19 cellular contexts compared by ENCODE assay signal in genomic region chr6:18024876-18025275, GRCh38. TPM values are rescaled to one million over a fixed set of nuclear protein-coding genes. Genes with fewer than 3 reads are reported as not detected.
DNase-seq lines count a peak whose midpoint lies in the region; ATAC-seq, FAIRE-seq and TF ChIP-seq lines count a peak whose summit lies in the region.
"Had no signal": no experiment of that assay in that cellular context is flagged by ENCODE, and none has a peak within 500 bp of the region (broad histone marks: within the 10 kb centered on the region; RNA-seq: fewer than 3 reads in every experiment).

No MANE protein-coding gene starts in this region.

- no peak for DNase-seq in GM23338 (ENCODE audit: low spot score)
- DNase-seq in H1 (ENCODE audit: low read depth in 1 of 2, low spot score in 2 of 2), result no peak
- DNase-seq in neuronal stem cell (ENCODE audit: low spot score), result no peak
- DNase-seq in GM13976 (ENCODE audit: low spot score), result no peak
- DNase-seq in activated CD4-positive, alpha-beta memory T cell treated with anti-CD3 and anti-CD28 coated beads for 36 hours, result no peak
- DNase-seq in A673 (ENCODE audit: low spot score), result no peak
- DNase-seq in suprapubic skin (ENCODE audit: low spot score in 2 of 2), result no peak
- DNase-seq: 8988T; BE2C; C1 segment of cervical spinal cord; CD4-positive, CD25-positive, alpha-beta regulatory T cell; CD8-positive, alpha-beta memory T cell; COR-L47; DMS 273 treated with DMSO at 0.1 percent for 48 hours; DMS53; DND-41; HCEC 1CT; KBM-7 had no signal

- TF ChIP-seq EP300 in H1 (IDR thresholded peaks at IDR 0.05; ENCODE audit: borderline replicate concordance in 1 of 2, low read depth in 2 of 2, low read length in 2 of 2) (no peak), suprapubic skin (IDR thresholded peaks at IDR 0.05) (no peak)

- H3K18ac ChIP-seq in H1 (ENCODE audit: extremely low read depth, low read length), result no peak overlapping the region
- no peak overlapping the region for H3K18ac ChIP-seq in neuronal stem cell (ENCODE audit: low read length)

- H2AK5ac ChIP-seq in H1 (ENCODE audit: low read depth, low read length) (no peak overlapping the region; the same call in 1 of the 2 replicates), neuronal stem cell (ENCODE audit: low read depth, low read length) (peak overlapping the region; percentile 59)

- no peak for FAIRE-seq in H1 (lab: Jason Lieb, UNC)
- FAIRE-seq: GM12892 had no signal

- H3K23ac ChIP-seq in H1 (ENCODE audit: insufficient read length) (no peak overlapping the region), neuronal stem cell (ENCODE audit: low read depth, low read length, poor library complexity) (no peak overlapping the region)

- TF ChIP-seq RAD21 in H1 (IDR thresholded peaks at IDR 0.05 in 1 of 2, conservative IDR thresholded peaks at IDR 0.05 in 1 of 2; ENCODE audit: low read depth in 2 of 2, low read length in 2 of 2), result no peak

- TF ChIP-seq CTCF in GM23338 (conservative IDR thresholded peaks at IDR 0.05; ENCODE audit: low read depth in 2 of 2), result no peak
- no peak for TF ChIP-seq CTCF in H1 (IDR thresholded peaks at IDR 0.05; ENCODE audit: control extremely low read depth in 1 of 3, insufficient read depth in 1 of 3, low read depth in 1 of 3, low read length in 3 of 3)
- TF ChIP-seq CTCF in GM13976 (IDR thresholded peaks at IDR 0.05; ENCODE audit: borderline replicate concordance, control extremely low read depth, extremely low read depth, insufficient read depth, missing control alignments), result no peak
- no peak for TF ChIP-seq CTCF in A673 (conservative IDR thresholded peaks at IDR 0.05; ENCODE audit: low read depth, low read length)
- TF ChIP-seq CTCF in suprapubic skin (IDR thresholded peaks at IDR 0.05), result no peak

- CTCF ChIA-PET in H1 (lab: Charles Lee; ENCODE audit: partially characterized antibody) (interaction anchor here (1.0 kb wide), 1 partner anchor 24 kb away, joined by 3 read pairs; no protein-coding TSS in a partner anchor), A673 (lab: Charles Lee) (no interaction called here)
- CTCF ChIA-PET in activated CD4-positive, alpha-beta memory T cell treated with anti-CD3 and anti-CD28 coated beads for 36 hours (lab: Charles Lee), result no interaction called here

- H2BK12ac ChIP-seq in H1 (ENCODE audit: low read depth, low read length), result peak overlapping the region; percentile 77
- H2BK12ac ChIP-seq in neuronal stem cell (ENCODE audit: low read length), result peak overlapping the region; percentile 60

- 0 out of 3 replicates have a peak, but pooled peaks cover 3% of the 10 kb centered on the region for H3K9me3 Mint-ChIP-seq in GM23338
- H3K9me3 Mint-ChIP-seq in activated CD4-positive, alpha-beta memory T cell treated with anti-CD3 and anti-CD28 coated beads for 36 hours, result peaks cover 4% of the 10 kb centered on the region
- H3K9me3 Mint-ChIP-seq: CD8-positive, alpha-beta memory T cell had no signal

- H4K91ac ChIP-seq in H1 (replicated peaks; ENCODE audit: insufficient read length, low read length) (no peak overlapping the region), neuronal stem cell (ENCODE audit: low read depth, low read length, poor library complexity) (no peak overlapping the region)

- H3K27ac ChIP-seq in GM23338 (ENCODE audit: low read depth) (no peak overlapping the region), H1 (ENCODE audit: low read depth, low read length) (no peak overlapping the region), neuronal stem cell (replicated peaks; ENCODE audit: low read length) (no peak overlapping the region), A673 (ENCODE audit: low read depth, low read length, poor library complexity, severe bottlenecking) (no peak overlapping the region), suprapubic skin (no peak overlapping the region)

- H3K56ac ChIP-seq in H1 (replicated peaks; ENCODE audit: insufficient read length, low read depth, low read length), result no peak overlapping the region

- peaks cover 0 to 3% of the 10 kb centered on the region in 2 experiments; a peak in 1 of 4 replicates for H3K9me3 ChIP-seq in H1 (ENCODE audit: insufficient read depth in 2 of 2, low read depth in 1 of 2, low read length in 1 of 2)
- peaks cover 0 to 2% of the 10 kb centered on the region in 2 donors for H3K9me3 ChIP-seq in neuronal stem cell (replicated peaks in 1 of 2; ENCODE audit: control insufficient read depth in 2 of 2, insufficient read depth in 1 of 2, low read depth in 1 of 2, low read length in 2 of 2)
- H3K9me3 ChIP-seq in A673 (ENCODE audit: low read depth, low read length, poor library complexity, severe bottlenecking), result no peaks in the 10 kb centered on the region
- no peaks in the 10 kb centered on the region for H3K9me3 ChIP-seq in suprapubic skin
- H3K9me3 ChIP-seq: BE2C had no signal

- H3K4me1 ChIP-seq in GM23338 (ENCODE audit: insufficient read depth), result peaks cover 27% of the 10 kb centered on the region
- H3K4me1 ChIP-seq in H1 (replicated peaks in 1 of 4; ENCODE audit: control insufficient read depth in 3 of 4, insufficient read depth in 4 of 4, low read length in 3 of 4), result peaks cover 5 to 18% (median 13%) of the 10 kb centered on the region in 4 experiments
- peaks cover 12 to 17% of the 10 kb centered on the region in 2 donors for H3K4me1 ChIP-seq in neuronal stem cell (ENCODE audit: control insufficient read depth in 2 of 2, insufficient read depth in 1 of 2, low read depth in 1 of 2, low read length in 2 of 2)
- H3K4me1 ChIP-seq in A673 (ENCODE audit: insufficient read depth, low read length, poor library complexity, severe bottlenecking), result peaks cover 9% of the 10 kb centered on the region
- peaks cover 22% of the 10 kb centered on the region for H3K4me1 ChIP-seq in suprapubic skin
- H3K4me1 ChIP-seq: BE2C had no signal

- H3K4me2 ChIP-seq in GM23338, result no peak overlapping the region
- no peak overlapping the region for H3K4me2 ChIP-seq in H1 (ENCODE audit: insufficient read depth in 1 of 2, low read depth in 2 of 2, low read length in 2 of 2)
- H3K4me2 ChIP-seq in neuronal stem cell (ENCODE audit: insufficient read depth, low read length, poor library complexity, severe bottlenecking), result no peak overlapping the region

- H3K4ac ChIP-seq in H1 (replicated peaks; ENCODE audit: insufficient read length, low read depth, low read length) (no peak overlapping the region), neuronal stem cell (ENCODE audit: low read length) (no peak overlapping the region)

- H2BK20ac ChIP-seq in H1 (ENCODE audit: low read length), result peak overlapping the region; percentile 41; the same call in 1 of the 2 replicates

- H4K20me1 ChIP-seq in GM23338 (replicated peaks; ENCODE audit: insufficient read depth) (no peaks in the 10 kb centered on the region), H1 (replicated peaks in 1 of 2; ENCODE audit: control insufficient read depth in 1 of 2, insufficient read depth in 2 of 2, low read length in 2 of 2) (no peaks in the 10 kb centered on the region)

- TF ChIP-seq POLR2A in H1 (IDR thresholded peaks at IDR 0.05; ENCODE audit: control extremely low read depth in 1 of 2, low read depth in 2 of 2, low read length in 2 of 2), result no peak
- no peak for TF ChIP-seq POLR2A in suprapubic skin (IDR thresholded peaks at IDR 0.05)

- no peak overlapping the region for H3K27ac Mint-ChIP-seq in GM23338
- H3K27ac Mint-ChIP-seq in activated CD4-positive, alpha-beta memory T cell treated with anti-CD3 and anti-CD28 coated beads for 36 hours, result no peak overlapping the region
- H3K27ac Mint-ChIP-seq: CD4-positive, CD25-positive, alpha-beta regulatory T cell; CD8-positive, alpha-beta memory T cell had no signal

- H3K79me1 ChIP-seq in H1 (ENCODE audit: low read depth, low read length) (no peaks in the 10 kb centered on the region), neuronal stem cell (ENCODE audit: low read depth, low read length) (no peaks in the 10 kb centered on the region)

- H4K8ac ChIP-seq in H1 (ENCODE audit: extremely low read depth, insufficient read depth, low read length), result no peak overlapping the region
- H4K8ac ChIP-seq in neuronal stem cell (ENCODE audit: low read depth, low read length), result no peak overlapping the region

- POLR2A ChIA-PET in H1 (lab: Charles Lee; ENCODE audit: partially characterized antibody) (interaction anchor here (1.2 kb wide), 1 partner anchor 8 kb away, joined by 3 read pairs; no protein-coding TSS in a partner anchor), A673 (lab: Charles Lee; ENCODE audit: low non-redundant PET) (interaction anchor here (0.6 kb wide), 1 partner anchor 24 kb away, joined by 3 read pairs; no protein-coding TSS in a partner anchor)
- POLR2A ChIA-PET in activated CD4-positive, alpha-beta memory T cell treated with anti-CD3 and anti-CD28 coated beads for 36 hours (lab: Charles Lee), result no interaction called here

- H2BK120ac ChIP-seq in H1 (replicated peaks; ENCODE audit: low read depth, low read length) (peak overlapping the region; percentile 39), neuronal stem cell (ENCODE audit: low read depth, low read length) (no peak overlapping the region)

- in situ Hi-C loops in GM13976 (cut with MboI; ENCODE audit: low sequenced_read_pairs, unreplicated experiment), result no loop called here

- H3K36me3 ChIP-seq in GM23338 (ENCODE audit: insufficient read depth) (no peaks in the 10 kb centered on the region), H1 (ENCODE audit: control insufficient read depth in 2 of 4, insufficient read depth in 4 of 4, low read length in 3 of 4) (no peaks in the 10 kb centered on the region), neuronal stem cell (replicated peaks in 1 of 2; ENCODE audit: control insufficient read depth in 2 of 2, insufficient read depth in 2 of 2, low read length in 2 of 2) (no peaks in the 10 kb centered on the region), A673 (ENCODE audit: insufficient read depth, low read length, poor library complexity, severe bottlenecking) (no peaks in the 10 kb centered on the region), suprapubic skin (no peaks in the 10 kb centered on the region)
- H3K36me3 ChIP-seq: BE2C had no signal

- intact Hi-C loops in activated CD4-positive, alpha-beta memory T cell treated with anti-CD3 and anti-CD28 coated beads for 36 hours (cut with micrococcal nuclease), result no loop called here
- intact Hi-C loops in A673 (cut with micrococcal nuclease; ENCODE audit: unreplicated experiment), result no loop called here

- 0 out of 2 replicates have a peak, but pooled peaks cover 5% of the 10 kb centered on the region for H3F3A ChIP-seq in GM23338 (replicated peaks; ENCODE audit: low read depth)

- no peak overlapping the region for H2BK15ac ChIP-seq in H1 (ENCODE audit: low read length)
- no peak overlapping the region for H2BK15ac ChIP-seq in neuronal stem cell (ENCODE audit: low read length)

- no peak overlapping the region for H2BK5ac ChIP-seq in H1 (ENCODE audit: low read depth, low read length)
- H2BK5ac ChIP-seq in neuronal stem cell (ENCODE audit: low read length), result no peak overlapping the region

- H3K4me3 ChIP-seq in GM23338 (no peak overlapping the region), H1 (ENCODE audit: extremely low read depth in 1 of 4, insufficient read depth in 2 of 4, low read depth in 3 of 4, low read length in 4 of 4) (no peak overlapping the region), neuronal stem cell (ENCODE audit: low read length in 2 of 2) (no peak overlapping the region), A673 (ENCODE audit: low read depth, low read length, poor library complexity, severe bottlenecking) (no peak overlapping the region), suprapubic skin (no peak overlapping the region)

- peaks cover 35% of the 10 kb centered on the region for H3K4me1 Mint-ChIP-seq in GM23338
- no peaks in the 10 kb centered on the region for H3K4me1 Mint-ChIP-seq in activated CD4-positive, alpha-beta memory T cell treated with anti-CD3 and anti-CD28 coated beads for 36 hours (ENCODE audit: low read depth)
- H3K4me1 Mint-ChIP-seq: CD4-positive, CD25-positive, alpha-beta regulatory T cell; CD8-positive, alpha-beta memory T cell had no signal

- BruUV-seq in A673 (replicated peaks; lab: Mats Ljungman, UMichigan), result no TSS peak

- H3K4me3 Mint-ChIP-seq in GM23338, result no peak overlapping the region
- H3K4me3 Mint-ChIP-seq in activated CD4-positive, alpha-beta memory T cell treated with anti-CD3 and anti-CD28 coated beads for 36 hours, result no peak overlapping the region
- H3K4me3 Mint-ChIP-seq: CD4-positive, CD25-positive, alpha-beta regulatory T cell; CD8-positive, alpha-beta memory T cell had no signal

- 91% methylated on average over 5 of the region's 5 CpGs; no CpG with 5 or more reads in 1 of the 2 experiments for WGBS in H1 (ENCODE audit: extremely low coverage in 1 of 2, insufficient coverage in 1 of 2, insufficient read length in 1 of 2, insufficient replicate concordance in 2 of 2, low coverage in 1 of 2, low lambda C conversion rate in 2 of 2, missing lambda C conversion rate in 1 of 2), 2 experiments
- no CpG with 5 or more reads among the region's 5 CpGs for WGBS in neuronal stem cell (ENCODE audit: extremely low coverage in 2 of 2, insufficient read length in 2 of 2, insufficient replicate concordance in 1 of 2), 2 donors
- WGBS in suprapubic skin, result 91% methylated on average over 5 of the region's 5 CpGs

- H3K14ac ChIP-seq in H1 (ENCODE audit: insufficient read length) (no peak overlapping the region), neuronal stem cell (ENCODE audit: low read length) (no peak overlapping the region)

- H3K9me2 ChIP-seq in GM23338 (ENCODE audit: insufficient read depth), result no peaks in the 10 kb centered on the region

- H2AFZ ChIP-seq in GM23338 (0 out of 2 replicates have a peak overlapping the region, but pooled peaks have one; percentile 4), H1 (ENCODE audit: low read length) (no peak overlapping the region), neuronal stem cell (ENCODE audit: low read length) (no peak overlapping the region)

- H3K9ac ChIP-seq in H1 (replicated peaks in 1 of 4; ENCODE audit: extremely low read depth in 1 of 4, low read depth in 3 of 4, low read length in 3 of 4) (no peak overlapping the region), neuronal stem cell (ENCODE audit: low read depth, low read length, poor library complexity) (no peak overlapping the region)

- H3K23me2 ChIP-seq in H1 (ENCODE audit: low read depth, low read length), result no peaks in the 10 kb centered on the region

- no peaks in the 10 kb centered on the region for H3K79me2 ChIP-seq in GM23338 (replicated peaks; ENCODE audit: insufficient read depth)
- no peaks in the 10 kb centered on the region for H3K79me2 ChIP-seq in H1 (ENCODE audit: control insufficient read depth in 1 of 2, insufficient read depth in 2 of 2, low read length in 2 of 2)

- no peaks in the 10 kb centered on the region for H3K27me3 ChIP-seq in GM23338 (ENCODE audit: insufficient read depth)
- no peaks in the 10 kb centered on the region for H3K27me3 ChIP-seq in H1 (replicated peaks in 1 of 4; ENCODE audit: control insufficient read depth in 3 of 4, extremely low read depth in 1 of 4, insufficient read depth in 3 of 4, low read length in 3 of 4)
- H3K27me3 ChIP-seq in neuronal stem cell (ENCODE audit: control insufficient read depth in 3 of 3, insufficient read depth in 3 of 3, low read depth in 1 of 3, low read length in 3 of 3), result no peaks in the 10 kb centered on the region
- no peaks in the 10 kb centered on the region for H3K27me3 ChIP-seq in A673 (replicated peaks; ENCODE audit: insufficient read depth, low read depth, low read length, poor library complexity)
- no peaks in the 10 kb centered on the region for H3K27me3 ChIP-seq in suprapubic skin
- H3K27me3 ChIP-seq: BE2C had no signal

- ATAC-seq in GM23338, result no peak

- H4K5ac ChIP-seq in H1 (ENCODE audit: insufficient read length, low read depth, low read length), result no peak overlapping the region

- H3K27me3 Mint-ChIP-seq in GM23338 (ENCODE audit: insufficient read depth, low read depth, poor library complexity), result peaks cover 4% of the 10 kb centered on the region
- H3K27me3 Mint-ChIP-seq in activated CD4-positive, alpha-beta memory T cell treated with anti-CD3 and anti-CD28 coated beads for 36 hours, result peaks cover 5% of the 10 kb centered on the region

- peaks cover 6% of the 10 kb centered on the region for H3K36me3 Mint-ChIP-seq in GM23338 (ENCODE audit: low read depth)
- H3K36me3 Mint-ChIP-seq in activated CD4-positive, alpha-beta memory T cell treated with anti-CD3 and anti-CD28 coated beads for 36 hours, result no peaks in the 10 kb centered on the region
- H3K36me3 Mint-ChIP-seq: CD4-positive, CD25-positive, alpha-beta regulatory T cell; CD8-positive, alpha-beta memory T cell had no signal

RNA-seq across cellular contexts. Expression of gene KIF13A, which starts 37.4 kb away (rescaled TPM):
- 28.2 and 32.8 TPM in 2 replicates for total RNA-seq in GM23338 (2014; rRNA removed; shearing (Covaris generic))
- polyA plus RNA-seq in GM23338 (2016; fragmentation: Nextera tagmentation; extraction: Ambion mirVana) (8.4 and 11.4 TPM in 2 replicates), H1 (2011; rRNA removed) (10.4 and 14.7 TPM in 2 replicates)
- total RNA-seq in H1 (2021; fragmentation: NEBNext Ultra II Directional; extraction: Animal tissue kit (Norgen Biotek cat#: 25700)), result 40.8 and 43.3 TPM in 2 replicates
- polyA plus RNA-seq in H1 (2011; cell fraction: cytosol; rRNA removed), result 18.0 TPM
- polyA plus RNA-seq in H1 (2011; cell fraction: nucleus; rRNA removed), result 20.1 TPM
- polyA plus RNA-seq in H1 (2012, experiment 1 of 2), result 20.9 to 26.8 TPM (median 23.9 TPM) in 4 replicates
- 4.9 TPM for polyA plus RNA-seq in H1 (2012, experiment 2 of 2)
- polyA plus RNA-seq in H1 (2013, experiment 1 of 2), result 14.8 TPM
- 14.9 TPM for polyA plus RNA-seq in H1 (2013, experiment 2 of 2)
- polyA minus RNA-seq in H1 (2011; rRNA and poly(A)+ RNA removed), result 30.6 and 36.4 TPM in 2 replicates
- polyA minus RNA-seq in H1 (2011; cell fraction: cytosol; rRNA and poly(A)+ RNA removed), result 24.3 TPM
- 37.2 TPM for polyA minus RNA-seq in H1 (2011; cell fraction: nucleus; rRNA and poly(A)+ RNA removed)
- polyA plus RNA-seq in neuronal stem cell (2013, experiment 1 of 2), result 9.1 TPM
- 9.1 TPM for polyA plus RNA-seq in neuronal stem cell (2013, experiment 2 of 2)
- total RNA-seq in activated CD4-positive, alpha-beta memory T cell treated with anti-CD3 and anti-CD28 coated beads for 36 hours, result under 1 TPM in 1 of 2 experiments, not detected in 1; 0.07 TPM
- total RNA-seq in A673 (2021) (19.7 and 21.1 TPM in 2 replicates), suprapubic skin (10 to 100 TPM; 73.0 to 91.9 (median 78.9) TPM)
- polyA plus RNA-seq: CD4-positive, CD25-positive, alpha-beta regulatory T cell had no signal

Comparison
In these comparisons a context has a peak if more than half of its experiments do, and no peak if none do; other contexts are left out.
1. RNA of gene KIF13A, which starts 37.4 kb away (total RNA-seq): 73.0 to 91.9 TPM in suprapubic skin, 40.8 to 43.3 TPM in H1, 28.2 to 32.8 TPM in GM23338 and 19.7 to 21.1 TPM in A673; 0.07 TPM in activated CD4-positive, alpha-beta memory T cell treated with anti-CD3 and anti-CD28 coated beads for 36 hours; every median in the first group is over 10 times any median in the second.